1 cellular context compared by ENCODE assay signal in the genomic region with DNA sequence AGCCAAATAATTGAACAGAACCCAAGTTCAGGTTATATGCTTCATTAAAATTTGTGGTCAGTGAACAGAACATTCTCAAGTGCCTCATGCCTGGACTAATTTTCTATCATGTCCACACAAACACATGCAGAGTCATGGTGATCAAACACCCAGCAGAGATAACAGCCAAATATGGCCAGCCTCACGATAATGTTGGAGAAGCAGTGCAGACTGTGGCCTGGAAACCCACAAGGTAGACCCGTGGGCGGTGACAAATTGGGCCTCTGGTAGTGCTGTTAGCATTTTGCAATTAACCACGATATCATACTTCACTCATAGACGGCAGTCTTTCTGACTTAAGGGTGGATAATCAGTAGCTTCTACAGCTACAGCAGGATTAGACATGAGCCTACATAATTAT.
A peak's percentile ranks its signal among the peaks of the same experiment; 100 is the strongest.
TF ChIP-seq lines count a peak whose summit lies in the region.

No MANE protein-coding gene starts in this region.

TF ChIP-seq in K562, 482 proteins besides CTCF, POLR2A, EP300 and RAD21 (continued from another document and continues in another):
- TF ChIP-seq, protein P1, sequence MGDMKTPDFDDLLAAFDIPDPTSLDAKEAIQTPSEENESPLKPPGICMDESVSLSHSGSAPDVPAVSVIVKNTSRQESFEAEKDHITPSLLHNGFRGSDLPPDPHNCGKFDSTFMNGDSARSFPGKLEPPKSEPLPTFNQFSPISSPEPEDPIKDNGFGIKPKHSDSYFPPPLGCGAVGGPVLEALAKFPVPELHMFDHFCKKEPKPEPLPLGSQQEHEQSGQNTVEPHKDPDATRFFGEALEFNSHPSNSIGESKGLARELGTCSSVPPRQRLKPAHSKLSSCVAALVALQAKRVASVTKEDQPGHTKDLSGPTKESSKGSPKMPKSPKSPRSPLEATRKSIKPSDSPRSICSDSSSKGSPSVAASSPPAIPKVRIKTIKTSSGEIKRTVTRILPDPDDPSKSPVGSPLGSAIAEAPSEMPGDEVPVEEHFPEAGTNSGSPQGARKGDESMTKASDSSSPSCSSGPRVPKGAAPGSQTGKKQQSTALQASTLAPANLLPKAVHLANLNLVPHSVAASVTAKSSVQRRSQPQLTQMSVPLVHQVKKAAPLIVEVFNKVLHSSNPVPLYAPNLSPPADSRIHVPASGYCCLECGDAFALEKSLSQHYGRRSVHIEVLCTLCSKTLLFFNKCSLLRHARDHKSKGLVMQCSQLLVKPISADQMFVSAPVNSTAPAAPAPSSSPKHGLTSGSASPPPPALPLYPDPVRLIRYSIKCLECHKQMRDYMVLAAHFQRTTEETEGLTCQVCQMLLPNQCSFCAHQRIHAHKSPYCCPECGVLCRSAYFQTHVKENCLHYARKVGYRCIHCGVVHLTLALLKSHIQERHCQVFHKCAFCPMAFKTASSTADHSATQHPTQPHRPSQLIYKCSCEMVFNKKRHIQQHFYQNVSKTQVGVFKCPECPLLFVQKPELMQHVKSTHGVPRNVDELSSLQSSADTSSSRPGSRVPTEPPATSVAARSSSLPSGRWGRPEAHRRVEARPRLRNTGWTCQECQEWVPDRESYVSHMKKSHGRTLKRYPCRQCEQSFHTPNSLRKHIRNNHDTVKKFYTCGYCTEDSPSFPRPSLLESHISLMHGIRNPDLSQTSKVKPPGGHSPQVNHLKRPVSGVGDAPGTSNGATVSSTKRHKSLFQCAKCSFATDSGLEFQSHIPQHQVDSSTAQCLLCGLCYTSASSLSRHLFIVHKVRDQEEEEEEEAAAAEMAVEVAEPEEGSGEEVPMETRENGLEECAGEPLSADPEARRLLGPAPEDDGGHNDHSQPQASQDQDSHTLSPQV (IDR thresholded peaks at IDR 0.05) = peak; percentile 82
- TF ChIP-seq, protein P2, sequence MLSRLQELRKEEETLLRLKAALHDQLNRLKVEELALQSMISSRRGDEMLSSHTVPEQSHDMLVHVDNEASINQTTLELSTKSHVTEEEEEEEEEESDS (CRISPR knock-in tag; IDR thresholded peaks at IDR 0.05) = no peak
- TF ChIP-seq NEUROD1 (IDR thresholded peaks at IDR 0.05; ENCODE audit: borderline replicate concordance, low read depth, low read length, partially characterized antibody) (peak; percentile 36), KLF13 (tag; IDR thresholded peaks at IDR 0.05; ENCODE audit: borderline replicate concordance, low read depth) (no peak), ZFX (CRISPR knock-in tag; IDR thresholded peaks at IDR 0.05) (peak; percentile 42; the same call in 1 of the 2 replicates), ZKSCAN3 (CRISPR knock-in tag; IDR thresholded peaks at IDR 0.05) (no peak), CEBPG (CRISPR knock-in tag; IDR thresholded peaks at IDR 0.05) (0 out of 2 replicates have a peak, but pooled peaks have one; percentile 21), CEBPG (tag; conservative IDR thresholded peaks at IDR 0.05 in 1 of 2, IDR thresholded peaks at IDR 0.05 in 1 of 2) (peak; percentile 38 to 43; a peak in 2 of 4 replicates), SIRT6 (IDR thresholded peaks at IDR 0.05; ENCODE audit: low read depth, low read length) (no peak), GATAD2B (IDR thresholded peaks at IDR 0.05; ENCODE audit: borderline replicate concordance) (peak; percentile 67; the same call in 1 of the 2 replicates), CHD4 (IDR thresholded peaks at IDR 0.05; ENCODE audit: insufficient read depth, insufficient replicate concordance, low read depth, low read length, poor library complexity, severe bottlenecking) (no peak), CEBPB (tag; IDR thresholded peaks at IDR 0.05) (peak; percentile 89), GABPB2 (CRISPR knock-in tag; conservative IDR thresholded peaks at IDR 0.05) (no peak), MYBL2 (IDR thresholded peaks at IDR 0.05; ENCODE audit: low read depth) (no peak), MYBL2 (CRISPR knock-in tag; IDR thresholded peaks at IDR 0.05; ENCODE audit: borderline replicate concordance) (no peak), MEF2D (tag; conservative IDR thresholded peaks at IDR 0.05; ENCODE audit: low read depth) (peak; percentile 63; the same call in 1 of the 2 replicates), TCF7 (IDR thresholded peaks at IDR 0.05; ENCODE audit: borderline replicate concordance) (peak; percentile 81), NELFE (IDR thresholded peaks at IDR 0.05; ENCODE audit: insufficient read depth, insufficient read length) (no peak), ZNF224 (CRISPR knock-in tag; IDR thresholded peaks at IDR 0.05) (no peak), NUFIP1 (IDR thresholded peaks at IDR 0.05; ENCODE audit: partially characterized antibody) (no peak), NFIC (IDR thresholded peaks at IDR 0.05) (peak; percentile 58), POLR2AphosphoS5 (IDR thresholded peaks at IDR 0.05; ENCODE audit: control insufficient read depth, insufficient read depth, low read depth, low read length) (peak; percentile 61; the same call in 1 of the 2 replicates), BRCA1 (IDR thresholded peaks at IDR 0.05) (no peak), BRCA1 (CRISPR knock-in tag; IDR thresholded peaks at IDR 0.05) (no peak), GTF2E2 (tag; IDR thresholded peaks at IDR 0.05) (0 out of 2 replicates have a peak, but pooled peaks have one; percentile 30), KAT2B (IDR thresholded peaks at IDR 0.05; ENCODE audit: low read depth, low read length) (no peak), TEAD4 (IDR thresholded peaks at IDR 0.05; ENCODE audit: low read length) (peak; percentile 89), TEAD4 (CRISPR knock-in tag; IDR thresholded peaks at IDR 0.05; ENCODE audit: borderline replicate concordance) (no peak), FOXM1 (IDR thresholded peaks at IDR 0.05; ENCODE audit: low read depth) (peak; percentile 71), FOXM1 (CRISPR knock-in tag; IDR thresholded peaks at IDR 0.05; ENCODE audit: low read depth) (no peak), ERF (CRISPR knock-in tag; IDR thresholded peaks at IDR 0.05) (no peak), HMG20B (CRISPR knock-in tag; IDR thresholded peaks at IDR 0.05) (no peak), TAF7 (tag; IDR thresholded peaks at IDR 0.05) (no peak), BCOR (IDR thresholded peaks at IDR 0.05) (0 out of 2 replicates have a peak, but pooled peaks have one; percentile 45), ZNF668 (CRISPR knock-in tag; IDR thresholded peaks at IDR 0.05) (no peak), XRCC3 (IDR thresholded peaks at IDR 0.05) (no peak)
- TF ChIP-seq, protein P3, sequence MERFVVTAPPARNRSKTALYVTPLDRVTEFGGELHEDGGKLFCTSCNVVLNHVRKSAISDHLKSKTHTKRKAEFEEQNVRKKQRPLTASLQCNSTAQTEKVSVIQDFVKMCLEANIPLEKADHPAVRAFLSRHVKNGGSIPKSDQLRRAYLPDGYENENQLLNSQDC (CRISPR knock-in tag; IDR thresholded peaks at IDR 0.05) = no peak
- TF ChIP-seq, protein P4, sequence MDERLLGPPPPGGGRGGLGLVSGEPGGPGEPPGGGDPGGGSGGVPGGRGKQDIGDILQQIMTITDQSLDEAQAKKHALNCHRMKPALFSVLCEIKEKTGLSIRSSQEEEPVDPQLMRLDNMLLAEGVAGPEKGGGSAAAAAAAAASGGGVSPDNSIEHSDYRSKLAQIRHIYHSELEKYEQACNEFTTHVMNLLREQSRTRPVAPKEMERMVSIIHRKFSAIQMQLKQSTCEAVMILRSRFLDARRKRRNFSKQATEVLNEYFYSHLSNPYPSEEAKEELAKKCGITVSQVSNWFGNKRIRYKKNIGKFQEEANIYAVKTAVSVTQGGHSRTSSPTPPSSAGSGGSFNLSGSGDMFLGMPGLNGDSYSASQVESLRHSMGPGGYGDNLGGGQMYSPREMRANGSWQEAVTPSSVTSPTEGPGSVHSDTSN (CRISPR knock-in tag; IDR thresholded peaks at IDR 0.05; ENCODE audit: low read depth) = no peak
- TF ChIP-seq, protein P4 (tag; conservative IDR thresholded peaks at IDR 0.05; ENCODE audit: low read depth) = peak; percentile 66
- TF ChIP-seq, protein P5, sequence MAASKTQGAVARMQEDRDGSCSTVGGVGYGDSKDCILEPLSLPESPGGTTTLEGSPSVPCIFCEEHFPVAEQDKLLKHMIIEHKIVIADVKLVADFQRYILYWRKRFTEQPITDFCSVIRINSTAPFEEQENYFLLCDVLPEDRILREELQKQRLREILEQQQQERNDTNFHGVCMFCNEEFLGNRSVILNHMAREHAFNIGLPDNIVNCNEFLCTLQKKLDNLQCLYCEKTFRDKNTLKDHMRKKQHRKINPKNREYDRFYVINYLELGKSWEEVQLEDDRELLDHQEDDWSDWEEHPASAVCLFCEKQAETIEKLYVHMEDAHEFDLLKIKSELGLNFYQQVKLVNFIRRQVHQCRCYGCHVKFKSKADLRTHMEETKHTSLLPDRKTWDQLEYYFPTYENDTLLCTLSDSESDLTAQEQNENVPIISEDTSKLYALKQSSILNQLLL (CRISPR knock-in tag; IDR thresholded peaks at IDR 0.05; ENCODE audit: borderline replicate concordance) = no peak
- TF ChIP-seq, protein P6, sequence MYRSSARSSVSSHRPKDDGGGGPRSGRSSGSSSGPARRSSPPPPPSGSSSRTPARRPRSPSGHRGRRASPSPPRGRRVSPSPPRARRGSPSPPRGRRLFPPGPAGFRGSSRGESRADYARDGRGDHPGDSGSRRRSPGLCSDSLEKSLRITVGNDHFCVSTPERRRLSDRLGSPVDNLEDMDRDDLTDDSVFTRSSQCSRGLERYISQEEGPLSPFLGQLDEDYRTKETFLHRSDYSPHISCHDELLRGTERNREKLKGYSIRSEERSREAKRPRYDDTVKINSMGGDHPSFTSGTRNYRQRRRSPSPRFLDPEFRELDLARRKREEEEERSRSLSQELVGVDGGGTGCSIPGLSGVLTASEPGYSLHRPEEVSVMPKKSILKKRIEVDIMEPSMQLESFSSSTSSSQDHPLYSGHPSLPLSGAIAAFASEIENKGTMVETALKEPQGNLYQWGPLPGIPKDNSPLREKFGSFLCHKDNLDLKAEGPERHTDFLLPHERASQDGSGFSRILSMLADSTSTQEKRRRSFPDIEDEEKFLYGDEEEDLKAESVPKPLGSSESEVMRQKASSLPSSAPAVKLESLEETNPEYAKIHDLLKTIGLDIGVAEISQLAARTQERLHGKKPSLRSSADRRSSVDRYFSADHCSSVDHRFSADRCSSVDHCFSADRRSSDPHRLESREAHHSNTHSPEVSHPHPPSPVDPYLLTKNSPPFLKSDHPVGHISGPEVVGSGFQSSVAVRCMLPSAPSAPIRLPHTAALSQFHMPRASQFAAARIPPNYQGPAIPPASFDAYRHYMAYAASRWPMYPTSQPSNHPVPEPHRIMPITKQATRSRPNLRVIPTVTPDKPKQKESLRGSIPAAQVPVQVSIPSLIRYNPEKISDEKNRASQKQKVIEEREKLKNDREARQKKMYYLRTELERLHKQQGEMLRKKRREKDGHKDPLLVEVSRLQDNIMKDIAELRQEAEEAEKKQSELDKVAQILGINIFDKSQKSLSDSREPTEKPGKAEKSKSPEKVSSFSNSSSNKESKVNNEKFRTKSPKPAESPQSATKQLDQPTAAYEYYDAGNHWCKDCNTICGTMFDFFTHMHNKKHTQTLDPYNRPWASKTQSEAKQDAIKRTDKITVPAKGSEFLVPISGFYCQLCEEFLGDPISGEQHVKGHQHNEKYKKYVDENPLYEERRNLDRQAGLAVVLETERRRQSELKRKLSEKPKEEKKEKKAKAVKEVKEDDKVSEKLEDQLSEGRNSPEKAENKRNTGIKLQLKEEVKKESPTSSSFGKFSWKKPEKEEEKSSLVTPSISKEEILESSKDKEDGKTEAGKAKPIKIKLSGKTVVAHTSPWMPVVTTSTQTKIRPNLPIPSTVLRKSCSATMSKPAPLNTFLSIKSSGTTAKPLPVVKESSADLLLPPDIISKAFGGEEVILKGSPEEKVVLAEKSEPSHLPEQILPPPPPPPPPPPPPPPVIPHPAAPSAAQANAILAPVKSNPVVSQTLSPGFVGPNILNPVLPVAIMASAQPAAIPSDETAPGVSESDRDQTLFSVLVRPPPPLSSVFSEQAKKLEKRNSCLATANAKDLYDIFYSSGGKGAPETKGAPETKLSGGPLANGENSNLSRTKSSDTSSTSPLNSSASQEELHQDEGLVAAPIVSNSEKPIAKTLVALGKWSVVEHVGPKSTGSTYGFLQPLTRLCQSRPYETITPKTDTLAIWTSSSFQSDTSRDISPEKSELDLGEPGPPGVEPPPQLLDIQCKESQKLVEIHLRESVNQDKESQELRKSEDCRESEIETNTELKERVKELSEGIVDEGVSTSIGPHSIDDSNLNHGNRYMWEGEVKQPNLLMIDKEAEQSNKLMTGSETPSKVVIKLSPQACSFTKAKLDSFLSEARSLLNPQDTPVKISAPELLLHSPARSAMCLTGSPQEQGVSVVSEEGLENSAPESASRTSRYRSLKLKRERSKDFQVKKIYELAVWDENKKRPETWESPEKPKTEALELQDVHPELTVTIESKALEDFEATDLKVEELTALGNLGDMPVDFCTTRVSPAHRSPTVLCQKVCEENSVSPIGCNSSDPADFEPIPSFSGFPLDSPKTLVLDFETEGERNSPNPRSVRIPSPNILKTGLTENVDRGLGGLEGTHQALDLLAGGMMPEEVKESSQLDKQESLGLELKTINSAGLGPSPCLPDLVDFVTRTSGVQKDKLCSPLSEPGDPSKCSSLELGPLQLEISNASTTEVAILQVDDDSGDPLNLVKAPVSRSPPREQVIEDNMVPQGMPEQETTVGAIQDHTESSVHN (IDR thresholded peaks at IDR 0.05; ENCODE audit: borderline replicate concordance in 1 of 2, low read depth in 1 of 2) = no peak
- TF ChIP-seq, protein P7, sequence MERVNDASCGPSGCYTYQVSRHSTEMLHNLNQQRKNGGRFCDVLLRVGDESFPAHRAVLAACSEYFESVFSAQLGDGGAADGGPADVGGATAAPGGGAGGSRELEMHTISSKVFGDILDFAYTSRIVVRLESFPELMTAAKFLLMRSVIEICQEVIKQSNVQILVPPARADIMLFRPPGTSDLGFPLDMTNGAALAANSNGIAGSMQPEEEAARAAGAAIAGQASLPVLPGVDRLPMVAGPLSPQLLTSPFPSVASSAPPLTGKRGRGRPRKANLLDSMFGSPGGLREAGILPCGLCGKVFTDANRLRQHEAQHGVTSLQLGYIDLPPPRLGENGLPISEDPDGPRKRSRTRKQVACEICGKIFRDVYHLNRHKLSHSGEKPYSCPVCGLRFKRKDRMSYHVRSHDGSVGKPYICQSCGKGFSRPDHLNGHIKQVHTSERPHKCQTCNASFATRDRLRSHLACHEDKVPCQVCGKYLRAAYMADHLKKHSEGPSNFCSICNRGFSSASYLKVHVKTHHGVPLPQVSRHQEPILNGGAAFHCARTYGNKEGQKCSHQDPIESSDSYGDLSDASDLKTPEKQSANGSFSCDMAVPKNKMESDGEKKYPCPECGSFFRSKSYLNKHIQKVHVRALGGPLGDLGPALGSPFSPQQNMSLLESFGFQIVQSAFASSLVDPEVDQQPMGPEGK (CRISPR knock-in tag; IDR thresholded peaks at IDR 0.05; ENCODE audit: borderline replicate concordance) = no peak
- TF ChIP-seq, protein P8, sequence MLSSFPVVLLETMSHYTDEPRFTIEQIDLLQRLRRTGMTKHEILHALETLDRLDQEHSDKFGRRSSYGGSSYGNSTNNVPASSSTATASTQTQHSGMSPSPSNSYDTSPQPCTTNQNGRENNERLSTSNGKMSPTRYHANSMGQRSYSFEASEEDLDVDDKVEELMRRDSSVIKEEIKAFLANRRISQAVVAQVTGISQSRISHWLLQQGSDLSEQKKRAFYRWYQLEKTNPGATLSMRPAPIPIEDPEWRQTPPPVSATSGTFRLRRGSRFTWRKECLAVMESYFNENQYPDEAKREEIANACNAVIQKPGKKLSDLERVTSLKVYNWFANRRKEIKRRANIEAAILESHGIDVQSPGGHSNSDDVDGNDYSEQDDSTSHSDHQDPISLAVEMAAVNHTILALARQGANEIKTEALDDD (IDR thresholded peaks at IDR 0.05) = peak; percentile 87
